17 cellular contexts compared by ENCODE assay signal in the genomic region with DNA sequence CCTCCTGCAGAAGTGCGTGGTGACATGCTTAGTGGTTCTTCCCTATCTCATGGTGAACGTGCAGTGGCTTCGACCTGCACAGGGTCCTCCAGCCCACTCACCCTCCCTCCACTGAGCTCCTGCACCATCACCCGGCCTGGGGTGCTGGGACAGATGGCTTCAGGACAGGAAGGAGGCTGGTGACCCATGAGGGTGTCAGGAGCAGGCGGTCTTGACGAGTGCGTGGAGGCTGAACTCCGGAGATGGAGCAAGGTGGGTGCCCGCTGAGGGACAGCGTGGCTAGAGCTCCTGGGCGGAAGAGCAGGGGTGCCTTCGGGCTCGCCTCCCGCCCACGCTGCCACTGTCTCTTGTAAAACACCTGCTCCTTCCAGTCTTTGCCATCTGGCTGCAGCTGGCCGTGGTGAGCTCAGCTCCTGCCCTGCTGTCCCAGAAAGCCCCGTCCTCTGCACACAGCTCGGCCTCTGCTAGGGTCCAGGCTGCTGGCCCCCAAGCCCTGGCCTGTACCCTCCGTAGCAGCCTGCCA. TPM values are rescaled to one million over a fixed set of nuclear protein-coding genes. Genes with fewer than 3 reads are reported as not detected.
DNase-seq lines count a peak whose midpoint lies in the region; TF ChIP-seq lines count a peak whose summit lies in the region.
"Had no signal": no experiment of that assay in that cellular context is flagged by ENCODE, and none has a peak within 500 bp of the region (broad histone marks: within the 10 kb centered on the region; RNA-seq: fewer than 3 reads in every experiment).

No MANE protein-coding gene starts in this region.

- TF ChIP-seq POLR2A in spleen (IDR thresholded peaks at IDR 0.05), result no peak

- WGBS in spleen, 5 donors, result 77 to 87% (median 81%) methylated on average over 16 to 19 of the region's 19 CpGs

- no peaks in the 10 kb centered on the region for H3K9me3 ChIP-seq in spleen
- H3K9me3 ChIP-seq: gastrocnemius medialis had no signal

- intact Hi-C loops in dorsolateral prefrontal cortex (cut with DNase I) (no loop called here), spleen (cut with DNase I; ENCODE audit: low total_unique reads) (no loop called here)

- peak; percentile 52 for DNase-seq in activated effector memory CD4-positive, alpha-beta T cell treated with anti-CD3 and anti-CD28 coated beads, Interleukin-2, amount 50 U/mL, for 16 hours
- DNase-seq in activated effector memory CD4-positive, alpha-beta T cell treated with Interleukin-2 at 50 U/mL for 16 hours, result no peak
- DNase-seq in dorsolateral prefrontal cortex (peak in 7 of 10 donors; percentile 17 to 43 (median 24)), spleen (peak; percentile 56), NCI-H187 treated with DMSO at 0.1 percent for 48 hours (lab: John Stamatoyannopoulos, UW) (no peak)
- DNase-seq in activated T-cell treated with anti-CD3 and anti-CD28 coated beads, Interleukin-2, amount 50 U/mL, for 48 hours, result no peak
- DNase-seq: activated CD8-positive, alpha-beta memory T cell treated with anti-CD3 and anti-CD28 coated beads, Interleukin-2, amount 50 U/mL, for 48 hours; activated naive CD4-positive, alpha-beta T cell treated with anti-CD3 and anti-CD28 coated beads, Interleukin-2, amount 50 U/mL, for 16 hours; CD4-positive, CD25-positive, alpha-beta regulatory T cell; gastrocnemius medialis; mesendoderm; NCI-H1436; NCI-H446; nephron progenitor cell; T-helper 2 cell had no signal

- peaks cover 0 to 22% (median 0%) of the 10 kb centered on the region in 45 donors for H3K27me3 ChIP-seq in dorsolateral prefrontal cortex
- H3K27me3 ChIP-seq in spleen (replicated peaks in 1 of 7), result peaks cover 0 to 40% (median 0%) of the 10 kb centered on the region in 7 donors

- no peaks in the 10 kb centered on the region for H3K36me3 ChIP-seq in spleen
- H3K36me3 ChIP-seq: gastrocnemius medialis had no signal

- H3K4me3 ChIP-seq in dorsolateral prefrontal cortex (no peak overlapping the region), spleen (no peak overlapping the region)
- H3K4me3 ChIP-seq: gastrocnemius medialis had no signal

- no peaks in the 10 kb centered on the region for H3K4me1 ChIP-seq in spleen
- H3K4me1 ChIP-seq: gastrocnemius medialis had no signal

- H3K27ac ChIP-seq in dorsolateral prefrontal cortex, result no peak overlapping the region
- H3K27ac ChIP-seq in spleen, result no peak overlapping the region
- H3K27ac ChIP-seq: epithelial cell of prostate, gastrocnemius medialis had no signal

- TF ChIP-seq CTCF in dorsolateral prefrontal cortex (IDR thresholded peaks at IDR 0.05 in 54 of 56, conservative IDR thresholded peaks at IDR 0.05 in 2 of 56; ENCODE audit: low read depth in 1 of 56, partially characterized antibody in 56 of 56) (no peak), spleen (IDR thresholded peaks at IDR 0.05 in 8 of 11, conservative IDR thresholded peaks at IDR 0.05 in 3 of 11) (no peak)

RNA-seq across cellular contexts. Expression of gene KRTAP10-1, which starts 8.3 kb away (rescaled TPM):
- total RNA-seq in dorsolateral prefrontal cortex (under 1 TPM in 1 of 120 experiments, not detected in 119; 0.31 TPM), spleen (not detected)
- not detected for polyA plus RNA-seq in spleen
- total RNA-seq: CD4-positive, CD25-positive, alpha-beta regulatory T cell; gastrocnemius medialis; LHCN-M2 had no signal
- polyA plus RNA-seq: CD4-positive, CD25-positive, alpha-beta regulatory T cell had no signal

RNA-seq across cellular contexts. Expression of gene KRTAP10-2, which starts 19.6 kb away (rescaled TPM):
- total RNA-seq in dorsolateral prefrontal cortex, result 1 to 10 TPM in 2 of 120 experiments, under 1 TPM in 2, not detected in 116; 0.44 to 1.8 (median 1.1) TPM
- not detected for total RNA-seq in spleen
- polyA plus RNA-seq in spleen, result not detected
- total RNA-seq: CD4-positive, CD25-positive, alpha-beta regulatory T cell; gastrocnemius medialis; LHCN-M2 had no signal
- polyA plus RNA-seq: CD4-positive, CD25-positive, alpha-beta regulatory T cell had no signal

RNA-seq across cellular contexts. Expression of gene KRTAP10-3, which starts 26.9 kb away (rescaled TPM):
- under 1 TPM in 3 of 120 experiments, not detected in 117; 0.53 to 0.59 (median 0.55) TPM for total RNA-seq in dorsolateral prefrontal cortex
- not detected for total RNA-seq in spleen
- not detected for polyA plus RNA-seq in spleen
- total RNA-seq: CD4-positive, CD25-positive, alpha-beta regulatory T cell; gastrocnemius medialis; LHCN-M2 had no signal
- polyA plus RNA-seq: CD4-positive, CD25-positive, alpha-beta regulatory T cell had no signal

RNA-seq across cellular contexts. Expression of gene KRTAP10-4, which starts 41.9 kb away (rescaled TPM):
- total RNA-seq in dorsolateral prefrontal cortex (not detected), spleen (not detected)
- not detected for polyA plus RNA-seq in spleen
- total RNA-seq: CD4-positive, CD25-positive, alpha-beta regulatory T cell; gastrocnemius medialis; LHCN-M2 had no signal
- polyA plus RNA-seq: CD4-positive, CD25-positive, alpha-beta regulatory T cell had no signal

RNA-seq across cellular contexts. Expression of gene KRTAP10-5, which starts 48.7 kb away (rescaled TPM):
- not detected for total RNA-seq in dorsolateral prefrontal cortex
- not detected for total RNA-seq in spleen
- not detected for polyA plus RNA-seq in spleen
- total RNA-seq: CD4-positive, CD25-positive, alpha-beta regulatory T cell; gastrocnemius medialis; LHCN-M2 had no signal
- polyA plus RNA-seq: CD4-positive, CD25-positive, alpha-beta regulatory T cell had no signal

Comparison
In these comparisons a context has a peak if more than half of its experiments do, and no peak if none do; other contexts are left out.
1. DNase-seq: peak in activated effector memory CD4-positive, alpha-beta T cell treated with anti-CD3 and anti-CD28 coated beads, Interleukin-2, amount 50 U/mL, for 16 hours (single experiment), dorsolateral prefrontal cortex (7 of 10) and spleen (single experiment); none in activated effector memory CD4-positive, alpha-beta T cell treated with Interleukin-2 at 50 U/mL for 16 hours (single experiment), activated T-cell treated with anti-CD3 and anti-CD28 coated beads, Interleukin-2, amount 50 U/mL, for 48 hours (0 of 2) and NCI-H187 treated with DMSO at 0.1 percent for 48 hours (single experiment).